ENCODE assay signal across 13 cellular contexts in genomic region chr2:55871637-55872036, GRCh38. TPM values are rescaled to one million over a fixed set of nuclear protein-coding genes. Genes with fewer than 3 reads are reported as not detected.
DNase-seq lines count a peak whose midpoint lies in the region; ATAC-seq and TF ChIP-seq lines count a peak whose summit lies in the region.
"Had no signal": no experiment of that assay in that cellular context is flagged by ENCODE, and none has a peak within 500 bp of the region (broad histone marks: within the 10 kb centered on the region; RNA-seq: fewer than 3 reads in every experiment).

No MANE protein-coding gene starts in this region.

- no peaks in the 10 kb centered on the region for H3K4me1 Mint-ChIP-seq in H9

- H3K4me1 ChIP-seq in mesodermal cell (ENCODE audit: control insufficient read depth, insufficient read depth, low read length, poor library complexity, severe bottlenecking) (peaks cover 12% of the 10 kb centered on the region), H9 (ENCODE audit: insufficient read depth, low read length) (no peaks in the 10 kb centered on the region)
- H3K4me1 ChIP-seq: gastroesophageal sphincter had no signal

- H2AK5ac ChIP-seq in H9 (ENCODE audit: insufficient read length, low read length): no peak overlapping the region

- H4K8ac ChIP-seq in H9 (replicated peaks; ENCODE audit: insufficient read length, low read depth, low read length): no peak overlapping the region

- no peaks in the 10 kb centered on the region for H3K36me3 ChIP-seq in mesodermal cell (ENCODE audit: control insufficient read depth, insufficient read depth, low read length)
- H3K36me3 ChIP-seq: gastroesophageal sphincter had no signal

- H3T11ph ChIP-seq in H9 (ENCODE audit: low read length): no peak overlapping the region

- no peaks in the 10 kb centered on the region for H3K27me3 Mint-ChIP-seq in H9 (ENCODE audit: low read depth)

- no peak for TF ChIP-seq CTCF in H9 (conservative IDR thresholded peaks at IDR 0.05)

- H3K27me3 ChIP-seq in H9 (ENCODE audit: insufficient read depth, low read length): no peaks in the 10 kb centered on the region
- H3K27me3 ChIP-seq: gastroesophageal sphincter, SJSA1 had no signal

- no peak overlapping the region for H3K4ac ChIP-seq in H9 (ENCODE audit: low read depth, low read length)

- H3K14ac ChIP-seq in H9 (ENCODE audit: insufficient read depth, low read length): no peak overlapping the region

- no peak overlapping the region for H3K9ac ChIP-seq in H9 (ENCODE audit: extremely low read depth, insufficient read length, low read length)

- H3K36me3 Mint-ChIP-seq in H9 (ENCODE audit: insufficient read depth in 1 of 3, low read depth in 3 of 3): no peaks in the 10 kb centered on the region

- H3K9me3 ChIP-seq in mesodermal cell (ENCODE audit: control insufficient read depth, low read length) (no peaks in the 10 kb centered on the region), H9 (ENCODE audit: control insufficient read depth, low read depth, low read length) (no peaks in the 10 kb centered on the region)
- H3K9me3 ChIP-seq: gastroesophageal sphincter, SJSA1 had no signal

- no peak overlapping the region for H2BK120ac ChIP-seq in H9 (ENCODE audit: low read depth, low read length, poor library complexity, severe bottlenecking)

- H2BK15ac ChIP-seq in H9 (ENCODE audit: low read depth, low read length): no peak overlapping the region

- no peaks in the 10 kb centered on the region for H3K23me2 ChIP-seq in H9 (ENCODE audit: insufficient read length, low read depth, low read length, poor library complexity, severe bottlenecking)

- H3K9me3 Mint-ChIP-seq in H9: no peaks in the 10 kb centered on the region

- H3K27ac Mint-ChIP-seq in H9: 0 out of 7 replicates have a peak overlapping the region, but pooled peaks of 1 of the 3 experiments have one; percentile 1

- no peaks in the 10 kb centered on the region for H3K79me2 ChIP-seq in H9 (ENCODE audit: insufficient read depth, low read length)

- no peak overlapping the region for H2BK12ac ChIP-seq in H9 (ENCODE audit: insufficient read length, low read depth, low read length)

- H4K20me1 ChIP-seq in H9 (ENCODE audit: control insufficient read depth, insufficient read depth, insufficient read length): no peaks in the 10 kb centered on the region

- no peaks in the 10 kb centered on the region for H3K79me1 ChIP-seq in H9 (ENCODE audit: insufficient read depth, low read depth, low read length, poor library complexity, severe bottlenecking)

- DNase-seq in CD1c-positive myeloid dendritic cell (ENCODE audit: extremely low spot score) (peak; percentile 76), SIG-M5 treated with dmso at 0.1 percent for 504 hours (lab: John Stamatoyannopoulos, UW; ENCODE audit: unreplicated experiment) (peak; percentile 82), H9 (no peak)
- no peak for DNase-seq in effector CD4-positive, alpha-beta T cell
- no peak for DNase-seq in stimulated activated CD4-positive, alpha-beta T cell treated with anti-CD3 and anti-CD28 coated beads, Interleukin-4, amount 100 ng/mL, for 1 hour
- DNase-seq: NCI-H1417 treated with DMSO at 0.1 percent for 48 hours, NCI-H510A, nucleus accumbens had no signal

- no peak overlapping the region for H2BK5ac ChIP-seq in H9 (ENCODE audit: insufficient read length, low read length)

- no peak overlapping the region for H2AFZ ChIP-seq in H9 (ENCODE audit: low read length)

- H3K27ac ChIP-seq in mesodermal cell (ENCODE audit: low read depth, low read length, severe bottlenecking) (peak overlapping the region; percentile 39), H9 (ENCODE audit: insufficient read length, low read depth, low read length) (no peak overlapping the region)
- H3K27ac ChIP-seq: gastroesophageal sphincter, SJSA1 had no signal

- ATAC-seq in HG03196 (IDR thresholded peaks at IDR 0.05; ENCODE audit: unreplicated experiment) (peak; percentile 45), GM19467 (IDR thresholded peaks at IDR 0.05; ENCODE audit: unreplicated experiment) (no peak)
- ATAC-seq: gastroesophageal sphincter had no signal

- no peak overlapping the region for H3K56ac ChIP-seq in H9 (ENCODE audit: insufficient read length, low read depth, low read length)

- H3K4me3 ChIP-seq in mesodermal cell (ENCODE audit: extremely low read depth, insufficient read depth, low read length, poor library complexity, severe bottlenecking): no peak overlapping the region
- H3K4me3 ChIP-seq: gastroesophageal sphincter, SJSA1 had no signal

- H4K5ac ChIP-seq in H9 (ENCODE audit: insufficient read length, low read depth, low read length): no peak overlapping the region

- H3K4me2 ChIP-seq in H9 (ENCODE audit: insufficient read depth, insufficient read length, low read length): no peak overlapping the region

- no peak overlapping the region for H3K23ac ChIP-seq in H9 (ENCODE audit: insufficient read length, low read depth, low read length)

- H3K18ac ChIP-seq in H9 (ENCODE audit: insufficient read length, low read depth, low read length): no peak overlapping the region

- H2BK20ac ChIP-seq in H9 (ENCODE audit: low read depth, low read length, poor library complexity, severe bottlenecking): no peak overlapping the region

- H4K91ac ChIP-seq in H9 (ENCODE audit: insufficient read length, low read depth, low read length): no peak overlapping the region

- H3K4me3 Mint-ChIP-seq in H9: no peak overlapping the region

RNA-seq across cellular contexts. Expression of gene EFEMP1, which starts 51.9 kb away (rescaled TPM):
- 12.9 TPM for polyA plus RNA-seq in mesodermal cell (2013, experiment 1 of 2)
- polyA plus RNA-seq in mesodermal cell (2013, experiment 2 of 2): 13.2 TPM
- 3.5 and 3.7 TPM in 2 replicates for total RNA-seq in H9 (2021)

Comparison
In these comparisons a context has a peak if more than half of its experiments do, and no peak if none do; other contexts are left out.
1. DNase-seq: peak in CD1c-positive myeloid dendritic cell (single experiment) and SIG-M5 treated with dmso at 0.1 percent for 504 hours (single experiment); none in effector CD4-positive, alpha-beta T cell (single experiment), H9 (single experiment) and stimulated activated CD4-positive, alpha-beta T cell treated with anti-CD3 and anti-CD28 coated beads, Interleukin-4, amount 100 ng/mL, for 1 hour (single experiment).